ENCODE assay signal across 8 cellular contexts in genomic region chr5:610744-611730, GRCh38. TPM values are rescaled to one million over a fixed set of nuclear protein-coding genes. Genes with fewer than 3 reads are reported as not detected.
DNase-seq lines count a peak whose midpoint lies in the region; ATAC-seq and TF ChIP-seq lines count a peak whose summit lies in the region.

No MANE protein-coding gene starts in this region.

- H3K4me1 ChIP-seq in heart left ventricle (peaks cover 0 to 16% (median 5%) of the 10 kb centered on the region in 12 donors), body of pancreas (peaks cover 14% of the 10 kb centered on the region), urinary bladder (ENCODE audit: insufficient read depth) (no peaks in the 10 kb centered on the region)

- H3K27me3 Mint-ChIP-seq in mesothelial cell of epicardium (ENCODE audit: low read depth), result peaks cover 3% of the 10 kb centered on the region

- peaks cover 21% of the 10 kb centered on the region for H3K9me3 Mint-ChIP-seq in mesothelial cell of epicardium

- peaks cover 0 to 5% (median 0%) of the 10 kb centered on the region in 12 donors for H3K9me3 ChIP-seq in heart left ventricle
- H3K9me3 ChIP-seq in body of pancreas, result no peaks in the 10 kb centered on the region

- H3K27ac ChIP-seq in heart left ventricle (peak overlapping the region in 1 of 12 donors; percentile 46), body of pancreas (peak overlapping the region in 1 of 4 donors; percentile 46), urinary bladder (ENCODE audit: low read depth) (no peak overlapping the region)

- H3K4me3 ChIP-seq in heart left ventricle (peak overlapping the region; percentile 57 to 92 (median 82)), body of pancreas (peak overlapping the region; percentile 58 to 76), urinary bladder (ENCODE audit: low read depth, low read length) (peak overlapping the region; percentile 89)

- H3K36me3 ChIP-seq in heart left ventricle, result no peaks in the 10 kb centered on the region
- no peaks in the 10 kb centered on the region for H3K36me3 ChIP-seq in body of pancreas (replicated peaks in 1 of 2; ENCODE audit: insufficient read depth in 1 of 2, low read depth in 2 of 2)
- no peaks in the 10 kb centered on the region for H3K36me3 ChIP-seq in urinary bladder (ENCODE audit: insufficient read depth)

- 47 to 57% (median 52%) methylated on average over 11 of the region's 11 CpGs for WGBS in heart left ventricle, 4 donors
- WGBS in body of pancreas, 2 donors, result 31 to 45% methylated on average over 11 of the region's 11 CpGs
- WGBS in urinary bladder, result 29% methylated on average over 11 of the region's 11 CpGs

- peaks cover 16% of the 10 kb centered on the region for H3K4me1 Mint-ChIP-seq in mesothelial cell of epicardium

- TF ChIP-seq POLR2A in heart left ventricle (IDR thresholded peaks at IDR 0.05) (no peak), body of pancreas (IDR thresholded peaks at IDR 0.05) (no peak)

- DNase-seq in heart left ventricle (peak in 1 of 5 donors; percentile 16), Right ventricle myocardium superior (no peak), body of pancreas (no peak), mesothelial cell of epicardium (ENCODE audit: low spot score in 2 of 2, unreplicated experiment in 2 of 2) (peak in 1 of 2 experiments; percentile 34), NCI-H2171 (lab: John Stamatoyannopoulos, UW) (no peak), NCI-H2107 (lab: John Stamatoyannopoulos, UW) (no peak)

- H3K27me3 ChIP-seq in heart left ventricle (peaks cover 0 to 19% (median 0%) of the 10 kb centered on the region in 9 donors), body of pancreas (no peaks in the 10 kb centered on the region)

- no peak overlapping the region for H3K27ac Mint-ChIP-seq in mesothelial cell of epicardium

- ATAC-seq in heart left ventricle (peak in 1 of 4 donors; percentile 2), Right ventricle myocardium superior (ENCODE audit: poor library complexity) (no peak), body of pancreas (no peak), HG02571 (IDR thresholded peaks at IDR 0.05; ENCODE audit: unreplicated experiment) (no peak)

- H3K4me3 Mint-ChIP-seq in mesothelial cell of epicardium, result peak overlapping the region; percentile 72

- peaks cover 19% of the 10 kb centered on the region for H3K36me3 Mint-ChIP-seq in mesothelial cell of epicardium

- TF ChIP-seq CTCF in heart left ventricle (IDR thresholded peaks at IDR 0.05) (no peak), body of pancreas (IDR thresholded peaks at IDR 0.05) (no peak), mesothelial cell of epicardium (IDR thresholded peaks at IDR 0.05; ENCODE audit: unreplicated experiment) (no peak)

- intact Hi-C loops in heart left ventricle (cut with DNase I), result loop anchor here in 1 of 10 donors (10.0 kb wide), 1 partner anchor 136 kb away; no protein-coding TSS in a partner anchor
- intact Hi-C loops in Right ventricle myocardium superior (cut with DNase I), result no loop called here
- intact Hi-C loops in body of pancreas (cut with DNase I), result no loop called here

RNA-seq across cellular contexts. Expression of gene CEP72, which starts 1.1 kb away (rescaled TPM):
- total RNA-seq in heart left ventricle (1 to 10 TPM in 7 of 9 donors, under 1 TPM in 2; 0.58 to 4.1 (median 1.5) TPM), Right ventricle myocardium superior (1.7 TPM), body of pancreas (1 to 10 TPM; 1.3 to 7.8 TPM), mesothelial cell of epicardium (20.1 to 21.7 TPM (median 20.3 TPM) in 3 replicates), urinary bladder (5.7 TPM)
- polyA plus RNA-seq in heart left ventricle (1 to 10 TPM; 1.6 to 1.7 TPM), urinary bladder (3.6 TPM)
